1 cellular context compared by ENCODE assay signal in genomic region chr1:29711582-29712274, GRCh38.
TF ChIP-seq lines count a peak whose summit lies in the region.

No MANE protein-coding gene starts in this region.

TF ChIP-seq in GM23338, 12 proteins besides CTCF, POLR2A, EP300 and RAD21 (continued from another document):
- no peak for TF ChIP-seq ZNF462 (CRISPR knock-in tag; IDR thresholded peaks at IDR 0.05)
